ENCODE assay signal across 15 cellular contexts in the genomic region with DNA sequence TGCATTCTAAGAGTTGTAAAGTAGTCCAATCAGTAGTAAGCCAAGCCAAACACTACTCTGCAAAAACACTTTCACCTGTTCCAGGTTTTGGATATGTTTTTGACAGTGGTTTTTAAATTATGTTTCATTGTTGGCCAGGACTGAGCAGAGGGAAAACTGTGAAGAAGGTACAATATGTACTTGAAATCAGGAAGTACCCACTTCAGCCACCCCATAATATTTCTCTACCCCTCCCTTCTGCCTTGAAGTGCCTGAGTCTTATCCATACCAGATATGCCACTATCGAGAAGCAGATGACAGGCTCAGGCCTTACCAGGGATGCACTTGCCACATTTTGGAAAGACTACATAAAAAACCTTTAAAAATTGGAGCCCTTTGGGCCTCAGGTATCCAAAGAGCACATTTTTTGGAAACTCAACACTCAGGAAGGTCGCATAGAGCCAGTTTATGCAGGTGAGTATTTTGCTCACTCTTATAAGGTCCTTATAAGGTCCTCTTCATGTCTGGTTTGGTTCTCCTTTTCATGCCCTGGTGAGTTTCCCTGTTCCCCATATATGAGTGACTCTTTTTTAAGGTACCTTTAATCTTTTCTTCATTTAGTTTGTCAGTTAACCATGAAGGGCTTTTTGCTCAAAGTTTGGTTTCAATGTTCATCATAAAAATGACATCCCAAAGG.
A peak's percentile ranks its signal among the peaks of the same experiment; 100 is the strongest.
DNase-seq lines count a peak whose midpoint lies in the region; ATAC-seq and TF ChIP-seq lines count a peak whose summit lies in the region.
"Had no signal": no experiment of that assay in that cellular context is flagged by ENCODE, and none has a peak within 500 bp of the region (broad histone marks: within the 10 kb centered on the region; RNA-seq: fewer than 3 reads in every experiment).

No MANE protein-coding gene starts in this region.

- WGBS in body of pancreas, 2 donors, result 54 to 64% methylated on average over 2 of the region's 2 CpGs

- no peaks in the 10 kb centered on the region for H4K20me1 ChIP-seq in OCI-LY3 (ENCODE audit: insufficient read depth, low read length)

- H3K27me3 ChIP-seq in OCI-LY3 (ENCODE audit: low read depth, low read length) (no peaks in the 10 kb centered on the region), body of pancreas (no peaks in the 10 kb centered on the region)

- no peaks in the 10 kb centered on the region for H3K79me2 ChIP-seq in OCI-LY3 (ENCODE audit: low read length)

- no peak for TF ChIP-seq POLR2A in body of pancreas (IDR thresholded peaks at IDR 0.05)

- ATAC-seq in GM18907 (IDR thresholded peaks at IDR 0.05; ENCODE audit: unreplicated experiment) (peak; percentile 55), HG03469 (IDR thresholded peaks at IDR 0.05; ENCODE audit: unreplicated experiment) (peak; percentile 51), HG02970 (IDR thresholded peaks at IDR 0.05; ENCODE audit: low FRiP score, unreplicated experiment) (no peak), body of pancreas (no peak)
- ATAC-seq: T-helper 17 cell had no signal

- peak overlapping the region; percentile 68 for H3K9ac ChIP-seq in OCI-LY3 (ENCODE audit: low read length)

- DNase-seq in DMS153 (lab: John Stamatoyannopoulos, UW) (peak; percentile 69), amniotic stem cell (lab: John Stamatoyannopoulos, UW) (no peak), body of pancreas (no peak)
- no peak for DNase-seq in stimulated activated CD4-positive, alpha-beta T cell treated with anti-CD3 and anti-CD28 coated beads, Interleukin-12 subunit alpha, Interleukin-12 subunit beta, amount 100 ng/mL, for 4 hours
- DNase-seq: activated effector memory CD4-positive, alpha-beta T cell treated with Interleukin-2 at 50 U/mL for 16 hours; CD4-positive, CD25-positive, alpha-beta regulatory T cell; effector CD4-positive, alpha-beta T cell; head of caudate nucleus; NCI-H1694 treated with DMSO at 0.1 percent for 48 hours; retina; T-helper 17 cell had no signal

- peak overlapping the region; percentile 86 for H2AFZ ChIP-seq in OCI-LY3 (ENCODE audit: low read depth, low read length)

- H3K4me1 ChIP-seq in OCI-LY3 (ENCODE audit: low read length), result peaks cover 63% of the 10 kb centered on the region
- no peaks in the 10 kb centered on the region for H3K4me1 ChIP-seq in body of pancreas

- 0 out of 2 replicates have a peak, but pooled peaks cover 3% of the 10 kb centered on the region for H3K9me3 ChIP-seq in OCI-LY3 (ENCODE audit: insufficient read depth, low read length)
- no peaks in the 10 kb centered on the region for H3K9me3 ChIP-seq in body of pancreas

- intact Hi-C loops in body of pancreas (cut with DNase I), result no loop called here

- peak overlapping the region; percentile 96 for H3K27ac ChIP-seq in OCI-LY3 (ENCODE audit: low read length)
- H3K27ac ChIP-seq in body of pancreas, result no peak overlapping the region

- H3K4me3 ChIP-seq in OCI-LY3 (ENCODE audit: low read length) (peak overlapping the region; percentile 65), body of pancreas (no peak overlapping the region)

- TF ChIP-seq CTCF in OCI-LY3 (IDR thresholded peaks at IDR 0.05; ENCODE audit: low read depth, low read length), result no peak
- TF ChIP-seq CTCF in body of pancreas (IDR thresholded peaks at IDR 0.05), result no peak

- H3K36me3 ChIP-seq in OCI-LY3 (replicated peaks; ENCODE audit: low read depth, low read length) (peaks cover 2% of the 10 kb centered on the region), body of pancreas (replicated peaks in 1 of 2; ENCODE audit: insufficient read depth in 1 of 2, low read depth in 2 of 2) (no peaks in the 10 kb centered on the region)

- H3K4me2 ChIP-seq in OCI-LY3 (ENCODE audit: low read length), result peak overlapping the region; percentile 83

Comparison
In these comparisons a context has a peak if more than half of its experiments do, and no peak if none do; other contexts are left out.
1. ATAC-seq: peak in GM18907 (single experiment) and HG03469 (single experiment); none in HG02970 (single experiment) and body of pancreas (single experiment).